2 cellular contexts compared by ENCODE assay signal in genomic region chr13:32309312-32309711, GRCh38.
TF ChIP-seq lines count a peak whose summit lies in the region.

No MANE protein-coding gene starts in this region.

TF ChIP-seq in SK-N-SH, 30 proteins besides CTCF, POLR2A, EP300 and RAD21 (continued from another document):
- no peak for TF ChIP-seq USF1 (IDR thresholded peaks at IDR 0.05; ENCODE audit: borderline replicate concordance, low read depth)
- no peak for TF ChIP-seq TEAD4 (IDR thresholded peaks at IDR 0.05; ENCODE audit: borderline replicate concordance, insufficient read depth)
- TF ChIP-seq NFIC (IDR thresholded peaks at IDR 0.05; ENCODE audit: borderline replicate concordance) = no peak
- no peak for TF ChIP-seq USF2 (IDR thresholded peaks at IDR 0.05; ENCODE audit: borderline replicate concordance, low read depth, low read length)
- TF ChIP-seq YY1 (IDR thresholded peaks at IDR 0.05; ENCODE audit: low read depth) = no peak
- TF ChIP-seq RCOR1 (IDR thresholded peaks at IDR 0.05; ENCODE audit: low read length) = no peak
- no peak for TF ChIP-seq MAX (IDR thresholded peaks at IDR 0.05; ENCODE audit: low read depth)
- no peak for TF ChIP-seq POLR2AphosphoS5 (IDR thresholded peaks at IDR 0.05; ENCODE audit: low read depth, low read length)
- no peak for TF ChIP-seq NRF1 (IDR thresholded peaks at IDR 0.05; ENCODE audit: low read depth, low read length)
- TF ChIP-seq PBX3 (IDR thresholded peaks at IDR 0.05) = no peak
- no peak for TF ChIP-seq MXI1 (IDR thresholded peaks at IDR 0.05; ENCODE audit: low read depth, low read length)
- TF ChIP-seq TCF12 (IDR thresholded peaks at IDR 0.05) = no peak
- no peak for TF ChIP-seq SIN3A (IDR thresholded peaks at IDR 0.05; ENCODE audit: borderline replicate concordance, low read depth, low read length)
- no peak for TF ChIP-seq ZBTB33 (IDR thresholded peaks at IDR 0.05; ENCODE audit: borderline replicate concordance, low read depth)
- TF ChIP-seq SMC3 (IDR thresholded peaks at IDR 0.05; ENCODE audit: low read depth, low read length) = no peak
- no peak for TF ChIP-seq CHD2 (IDR thresholded peaks at IDR 0.05; ENCODE audit: low read length, partially characterized antibody)
- no peak for TF ChIP-seq IRF3 (IDR thresholded peaks at IDR 0.05; ENCODE audit: low read depth, low read length)
- no peak for TF ChIP-seq REST (IDR thresholded peaks at IDR 0.05; ENCODE audit: low read depth, low read length)

TF ChIP-seq in SK-N-SH treated with all-trans-retinoic acid at 6 μM for 48 hours, 23 proteins besides CTCF, POLR2A, EP300 and RAD21 (continued from another document):
- no peak for TF ChIP-seq PATZ1 (CRISPR knock-in tag; IDR thresholded peaks at IDR 0.05; ENCODE audit: borderline replicate concordance)
- no peak for TF ChIP-seq POU6F1 (CRISPR knock-in tag; IDR thresholded peaks at IDR 0.05; ENCODE audit: borderline replicate concordance, low read depth)
- no peak for TF ChIP-seq BACH2 (CRISPR knock-in tag; IDR thresholded peaks at IDR 0.05; ENCODE audit: borderline replicate concordance)
- no peak for TF ChIP-seq GLIS3 (CRISPR knock-in tag; IDR thresholded peaks at IDR 0.05)
- no peak for TF ChIP-seq ZFP30 (CRISPR knock-in tag; IDR thresholded peaks at IDR 0.05)
- TF ChIP-seq CREB5 (CRISPR knock-in tag; IDR thresholded peaks at IDR 0.05; ENCODE audit: low read depth) = no peak
- TF ChIP-seq PPARA (CRISPR knock-in tag; IDR thresholded peaks at IDR 0.05; ENCODE audit: borderline replicate concordance) = no peak
- no peak for TF ChIP-seq TOX (CRISPR knock-in tag; IDR thresholded peaks at IDR 0.05; ENCODE audit: borderline replicate concordance)
- no peak for TF ChIP-seq ZNF565 (CRISPR knock-in tag; conservative IDR thresholded peaks at IDR 0.05; ENCODE audit: low read depth)
- no peak for TF ChIP-seq OSR1 (CRISPR knock-in tag; IDR thresholded peaks at IDR 0.05)
